In genomic region chr2:217277646-217278048, GRCh38 we compare ENCODE assay signal across 11 cellular contexts.
DNase-seq lines count a peak whose midpoint lies in the region; ATAC-seq, FAIRE-seq and TF ChIP-seq lines count a peak whose summit lies in the region.
"Had no signal": no experiment of that assay in that cellular context is flagged by ENCODE, and none has a peak within 500 bp of the region (broad histone marks: within the 10 kb centered on the region; RNA-seq: fewer than 3 reads in every experiment).

No MANE protein-coding gene starts in this region.

- POLR2A ChIA-PET in T-cell (lab: Charles Lee), result no interaction called here

- no peak for TF ChIP-seq CTCF in bronchial epithelial cell (IDR thresholded peaks at IDR 0.05; ENCODE audit: insufficient read depth, low read length, severe bottlenecking)

- DNase-seq in LHCN-M2 (ENCODE audit: low read depth) (peak; percentile 99), bronchial epithelial cell (ENCODE audit: low read depth) (peak; percentile 78), islet precursor cell (peak; percentile 92), urothelium cell line (ENCODE audit: low spot score) (peak; percentile 87), T-cell (no peak), cerebellar cortex (ENCODE audit: low spot score) (no peak)
- DNase-seq in activated naive CD8-positive, alpha-beta T cell treated with anti-CD3 and anti-CD28 coated beads, Interleukin-2, amount 50 U/mL, for 24 hours, result no peak
- DNase-seq: activated CD4-positive, alpha-beta T cell treated with anti-CD3 and anti-CD28 coated beads, Interleukin-2, amount 50 U/mL, for 48 hours; mucosa of descending colon had no signal

- H3K4me3 ChIP-seq in bronchial epithelial cell (ENCODE audit: low read depth, low read length), result no peak overlapping the region
- H3K4me3 ChIP-seq: mucosa of descending colon had no signal

- H3K4me3 Mint-ChIP-seq in T-cell, result no peak overlapping the region
- no peak overlapping the region for H3K4me3 Mint-ChIP-seq in activated naive CD8-positive, alpha-beta T cell treated with anti-CD3 and anti-CD28 coated beads, Interleukin-2, amount 50 U/mL, for 24 hours

- H3K36me3 ChIP-seq in bronchial epithelial cell (ENCODE audit: control insufficient read depth, insufficient read depth, low read length), result no peaks in the 10 kb centered on the region

- no peak overlapping the region for H3K27ac Mint-ChIP-seq in T-cell
- H3K27ac Mint-ChIP-seq in activated naive CD8-positive, alpha-beta T cell treated with anti-CD3 and anti-CD28 coated beads, Interleukin-2, amount 50 U/mL, for 24 hours, result no peak overlapping the region

- no peaks in the 10 kb centered on the region for H3K4me1 Mint-ChIP-seq in T-cell
- H3K4me1 Mint-ChIP-seq in activated naive CD8-positive, alpha-beta T cell treated with anti-CD3 and anti-CD28 coated beads, Interleukin-2, amount 50 U/mL, for 24 hours, result no peaks in the 10 kb centered on the region

- no peaks in the 10 kb centered on the region for H3K9me3 Mint-ChIP-seq in T-cell
- H3K9me3 Mint-ChIP-seq in activated naive CD8-positive, alpha-beta T cell treated with anti-CD3 and anti-CD28 coated beads, Interleukin-2, amount 50 U/mL, for 24 hours, result no peaks in the 10 kb centered on the region

- H3K27me3 Mint-ChIP-seq in T-cell, result no peaks in the 10 kb centered on the region
- H3K27me3 Mint-ChIP-seq in activated naive CD8-positive, alpha-beta T cell treated with anti-CD3 and anti-CD28 coated beads, Interleukin-2, amount 50 U/mL, for 24 hours, result no peaks in the 10 kb centered on the region

- CTCF ChIA-PET in T-cell (lab: Charles Lee), result no interaction called here

- H3K36me3 Mint-ChIP-seq in T-cell, result no peaks in the 10 kb centered on the region
- H3K36me3 Mint-ChIP-seq in activated naive CD8-positive, alpha-beta T cell treated with anti-CD3 and anti-CD28 coated beads, Interleukin-2, amount 50 U/mL, for 24 hours (ENCODE audit: low read depth), result no peaks in the 10 kb centered on the region

- FAIRE-seq in bronchial epithelial cell (lab: Jason Lieb, UNC) (peak; percentile 62), urothelium cell line (lab: Jason Lieb, UNC) (peak; percentile 81)
- FAIRE-seq: colon had no signal

- H3K27me3 ChIP-seq in bronchial epithelial cell (ENCODE audit: control insufficient read depth, insufficient read depth, low read length), result no peaks in the 10 kb centered on the region

- ATAC-seq in T-cell (replicated peaks in 1 of 4), result no peak
- no peak for ATAC-seq in activated naive CD8-positive, alpha-beta T cell treated with anti-CD3 and anti-CD28 coated beads, Interleukin-2, amount 50 U/mL, for 24 hours
- ATAC-seq: HCT116, mucosa of descending colon had no signal

Comparison
In these comparisons a context has a peak if more than half of its experiments do, and no peak if none do; other contexts are left out.
1. DNase-seq: peak in LHCN-M2 (single experiment), bronchial epithelial cell (single experiment), islet precursor cell (single experiment) and urothelium cell line (single experiment); none in T-cell (0 of 34), activated naive CD8-positive, alpha-beta T cell treated with anti-CD3 and anti-CD28 coated beads, Interleukin-2, amount 50 U/mL, for 24 hours (single experiment) and cerebellar cortex (single experiment).